In the genomic region with DNA sequence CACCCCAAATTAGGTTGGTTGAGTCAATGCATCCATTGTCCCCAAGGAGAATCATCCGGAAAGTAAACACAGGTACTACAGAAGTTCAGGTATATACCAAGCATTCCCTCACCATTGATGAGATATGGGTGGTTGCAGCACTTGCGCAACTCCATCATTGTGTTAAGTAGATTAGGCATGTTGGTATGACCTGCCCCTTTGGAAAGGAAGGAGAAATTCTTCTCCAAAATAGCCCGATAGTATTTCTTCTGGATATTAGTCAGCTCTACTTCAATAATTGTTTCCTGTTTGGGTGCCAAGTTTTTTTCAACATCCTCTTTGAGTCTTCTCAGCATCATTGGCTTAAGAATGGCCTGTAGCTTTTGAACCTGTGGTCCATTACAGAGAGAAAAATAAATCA, we compare ENCODE assay signal across 1 cellular context.
A peak's percentile ranks its signal among the peaks of the same experiment; 100 is the strongest.
TF ChIP-seq lines count a peak whose summit lies in the region.

No MANE protein-coding gene starts in this region.

TF ChIP-seq in K562, 482 proteins besides CTCF, POLR2A, EP300 and RAD21:
- peak; percentile 55 for TF ChIP-seq CEBPB (tag; IDR thresholded peaks at IDR 0.05)
- no peak for TF ChIP-seq RBM14 (IDR thresholded peaks at IDR 0.05; ENCODE audit: borderline replicate concordance, insufficient read depth, low read depth, low read length)
TF ChIP-seq in K562: peak in this region for 1.
